Comparison of ENCODE assay signal across 8 cellular contexts in genomic region chr7:73703985-73704639, GRCh38. TPM values are rescaled to one million over a fixed set of nuclear protein-coding genes. Genes with fewer than 3 reads are reported as not detected.
DNase-seq lines count a peak whose midpoint lies in the region; ATAC-seq and TF ChIP-seq lines count a peak whose summit lies in the region.

No MANE protein-coding gene starts in this region.

- 69% methylated on average over 20 of the region's 32 CpGs for WGBS in smooth muscle cell (ENCODE audit: low lambda C conversion rate)

- H3K4me2 ChIP-seq in smooth muscle cell, result no peak overlapping the region

- H4K20me1 ChIP-seq in smooth muscle cell (ENCODE audit: low read depth), result peaks cover 56% of the 10 kb centered on the region

- TF ChIP-seq CTCF in smooth muscle cell (IDR thresholded peaks at IDR 0.05; ENCODE audit: borderline replicate concordance, insufficient read depth, poor library complexity, severe bottlenecking), result no peak

- intact Hi-C loops in head of caudate nucleus (cut with DNase I), result no loop called here

- H3K27me3 ChIP-seq in HUES48 (ENCODE audit: control insufficient read depth, insufficient read depth, low read length), result no peaks in the 10 kb centered on the region
- H3K27me3 ChIP-seq in smooth muscle cell (ENCODE audit: low read depth), result no peaks in the 10 kb centered on the region

- DNase-seq in activated CD4-positive, alpha-beta T cell treated with anti-CD3 and anti-CD28 coated beads, Interleukin-2, amount 50 U/mL, for 1 hour, result peak; percentile 45
- DNase-seq in head of caudate nucleus, result peak in 22 of 42 donors; percentile 9 to 64 (median 40)
- DNase-seq in smooth muscle cell (lab: John Stamatoyannopoulos, UW; ENCODE audit: unreplicated experiment), result peak; percentile 67
- no peak for DNase-seq in EL
- no peak for DNase-seq in MV-4-11 (lab: John Stamatoyannopoulos, UW)

- H3K79me2 ChIP-seq in smooth muscle cell (ENCODE audit: low read depth), result peaks cover 4% of the 10 kb centered on the region

- H3K9ac ChIP-seq in HUES48 (ENCODE audit: low read depth, low read length) (no peak overlapping the region), smooth muscle cell (ENCODE audit: low read depth) (no peak overlapping the region)

- no peak overlapping the region for H2AFZ ChIP-seq in smooth muscle cell (ENCODE audit: low read depth)

- H3K27ac ChIP-seq in HUES48 (ENCODE audit: low read depth, low read length) (no peak overlapping the region), smooth muscle cell (ENCODE audit: low read depth) (no peak overlapping the region)

- H3K4me1 ChIP-seq in HUES48 (ENCODE audit: control insufficient read depth, insufficient read depth, low read length) (peaks cover 15% of the 10 kb centered on the region; the same call in 1 of the 2 replicates), smooth muscle cell (ENCODE audit: low read depth) (no peaks in the 10 kb centered on the region)

- ATAC-seq in HG02938 (IDR thresholded peaks at IDR 0.05; ENCODE audit: unreplicated experiment) (no peak), HG03175 (IDR thresholded peaks at IDR 0.05; ENCODE audit: unreplicated experiment) (no peak)

- no peaks in the 10 kb centered on the region for H3F3A ChIP-seq in smooth muscle cell (ENCODE audit: low read depth)

- H3K9me3 ChIP-seq in HUES48 (ENCODE audit: control insufficient read depth, insufficient read depth, low read length) (no peaks in the 10 kb centered on the region), smooth muscle cell (replicated peaks; ENCODE audit: low read depth) (no peaks in the 10 kb centered on the region)

- H3K4me3 ChIP-seq in HUES48 (ENCODE audit: low read depth, low read length) (peak overlapping the region; percentile 27; the same call in 1 of the 2 replicates), smooth muscle cell (no peak overlapping the region)

- H3K36me3 ChIP-seq in HUES48 (ENCODE audit: control insufficient read depth, insufficient read depth, low read length) (peaks cover 14% of the 10 kb centered on the region), smooth muscle cell (ENCODE audit: low read depth) (no peaks in the 10 kb centered on the region)

RNA-seq across cellular contexts. Expression of gene STX1A, which starts 15.4 kb away (rescaled TPM):
- 14.3 and 18.3 TPM in 2 replicates for total RNA-seq in smooth muscle cell
- polyA plus RNA-seq in smooth muscle cell, result 7.5 and 18.0 TPM in 2 replicates

RNA-seq across cellular contexts. Expression of gene BUD23, which starts 20.7 kb away (rescaled TPM):
- 35.6 and 43.0 TPM in 2 replicates for total RNA-seq in smooth muscle cell
- 114 and 116 TPM in 2 replicates for polyA plus RNA-seq in smooth muscle cell

RNA-seq across cellular contexts. Expression of gene DNAJC30, which starts 20.9 kb away (rescaled TPM):
- 1.2 and 1.4 TPM in 2 replicates for total RNA-seq in smooth muscle cell
- polyA plus RNA-seq in smooth muscle cell, result 4.6 and 6.2 TPM in 2 replicates

RNA-seq across cellular contexts. Expression of gene ABHD11, which starts 34.5 kb away (rescaled TPM):
- 3.4 and 16.5 TPM in 2 replicates for total RNA-seq in smooth muscle cell
- 14.1 and 19.9 TPM in 2 replicates for polyA plus RNA-seq in smooth muscle cell

RNA-seq across cellular contexts. Expression of gene VPS37D, which starts 36.5 kb away (rescaled TPM):
- 2.8 and 7.1 TPM in 2 replicates for total RNA-seq in smooth muscle cell
- 7.1 and 8.7 TPM in 2 replicates for polyA plus RNA-seq in smooth muscle cell

Comparison
In these comparisons a context has a peak if more than half of its experiments do, and no peak if none do; other contexts are left out.
1. DNase-seq: peak in activated CD4-positive, alpha-beta T cell treated with anti-CD3 and anti-CD28 coated beads, Interleukin-2, amount 50 U/mL, for 1 hour (single experiment), head of caudate nucleus (22 of 42) and smooth muscle cell (single experiment); none in EL (single experiment) and MV-4-11 (single experiment).